Comparison of ENCODE assay signal across 8 cellular contexts in genomic region chr15:63093486-63094205, GRCh38. TPM values are rescaled to one million over a fixed set of nuclear protein-coding genes. Genes with fewer than 3 reads are reported as not detected.
DNase-seq lines count a peak whose midpoint lies in the region; ATAC-seq and TF ChIP-seq lines count a peak whose summit lies in the region.

No MANE protein-coding gene starts in this region.

- H3K9me3 Mint-ChIP-seq in Calu3 (ENCODE audit: low read depth, unreplicated experiment) = no peaks in the 10 kb centered on the region

- H3K27me3 ChIP-seq in dorsolateral prefrontal cortex = no peaks in the 10 kb centered on the region

- no peak overlapping the region for H3K27ac Mint-ChIP-seq in Calu3 (ENCODE audit: unreplicated experiment)

- H3K27ac ChIP-seq in dorsolateral prefrontal cortex = no peak overlapping the region

- no peaks in the 10 kb centered on the region for H3K27me3 Mint-ChIP-seq in Calu3 (ENCODE audit: unreplicated experiment)

- ATAC-seq in HG03175 (IDR thresholded peaks at IDR 0.05; ENCODE audit: unreplicated experiment) (peak; percentile 68), HG03571 (IDR thresholded peaks at IDR 0.05; ENCODE audit: unreplicated experiment) (no peak)

- H3K4me1 Mint-ChIP-seq in Calu3 (ENCODE audit: low read depth, unreplicated experiment) = peaks cover 8% of the 10 kb centered on the region

- BruUV-seq in Calu3 (replicated peaks; lab: Mats Ljungman, UMichigan) = no TSS peak

- no peak overlapping the region for H3K4me3 Mint-ChIP-seq in Calu3 (ENCODE audit: low read depth, unreplicated experiment)

- TF ChIP-seq CTCF in Calu3 (IDR thresholded peaks at IDR 0.05; ENCODE audit: unreplicated experiment) = peak; percentile 94
- peak; percentile 50 to 98 (median 90) for TF ChIP-seq CTCF in dorsolateral prefrontal cortex (IDR thresholded peaks at IDR 0.05 in 54 of 56, conservative IDR thresholded peaks at IDR 0.05 in 2 of 56; ENCODE audit: low read depth in 1 of 56, partially characterized antibody in 56 of 56)

- CTCF ChIA-PET in Calu3 (lab: Charles Lee) = interaction anchor here (0.8 to 1.4 kb wide), 5 partner anchors 26 to 702 kb away, joined by 3 to 8 read pairs (median 3); no protein-coding TSS in a partner anchor

- intact Hi-C loops in Calu3 (cut with micrococcal nuclease; ENCODE audit: unreplicated experiment) = loop anchor here (1.0 to 5.0 kb wide), 3 partner anchors 43 to 311 kb away; no protein-coding TSS in a partner anchor
- intact Hi-C loops in dorsolateral prefrontal cortex (cut with DNase I) = loop anchor here (1.0 to 5.0 kb wide), 7 partner anchors 44 to 311 kb away; no protein-coding TSS in a partner anchor

- peaks cover 5% of the 10 kb centered on the region for H3K36me3 Mint-ChIP-seq in Calu3 (ENCODE audit: insufficient read depth, unreplicated experiment)

- DNase-seq in Calu3 (peak; percentile 89), NCI-H82 (lab: John Stamatoyannopoulos, UW) (peak; percentile 92), dorsolateral prefrontal cortex (peak; percentile 59 to 86 (median 80)), medulla oblongata (ENCODE audit: extremely low spot score) (peak; percentile 90)
- DNase-seq in activated CD4-positive, alpha-beta T cell treated with anti-CD3 and anti-CD28 coated beads, Interleukin-2, amount 50 U/mL, for 4 hours = peak; percentile 59 to 68
- DNase-seq in stimulated activated CD8-positive, alpha-beta memory T cell treated with anti-CD3 and anti-CD28 coated beads, Interleukin-15, amount 100 ng/mL, for 4 hours (ENCODE audit: low read depth in 2 of 2) = peak; percentile 26 to 29

- H3K4me3 ChIP-seq in dorsolateral prefrontal cortex = no peak overlapping the region

RNA-seq across cellular contexts. Expression of gene LACTB, which starts 28.0 kb away (rescaled TPM):
- 16.1 and 17.3 TPM in 2 replicates for total RNA-seq in Calu3 (2022)
- 10 to 100 TPM in 70 of 120 experiments, 1 to 10 TPM in 50; 6.5 to 17.1 (median 10.3) TPM for total RNA-seq in dorsolateral prefrontal cortex

RNA-seq across cellular contexts. Expression of gene TPM1, which starts 51.1 kb away (rescaled TPM):
- total RNA-seq in Calu3 (2022) (691 and 1,158 TPM in 2 replicates), dorsolateral prefrontal cortex (100 to 1,000 TPM in 115 of 120 experiments, 10 to 100 TPM in 5; 59.9 to 249 (median 139) TPM)

Comparison
In these comparisons a context has a peak if more than half of its experiments do, and no peak if none do; other contexts are left out.
1. DNase-seq: peak in every context shown above with its lines; median percentile 92 in NCI-H82; 90 in medulla oblongata; 89 in Calu3; 80 in dorsolateral prefrontal cortex; 64 in activated CD4-positive, alpha-beta T cell treated with anti-CD3 and anti-CD28 coated beads, Interleukin-2, amount 50 U/mL, for 4 hours; 28 in stimulated activated CD8-positive, alpha-beta memory T cell treated with anti-CD3 and anti-CD28 coated beads, Interleukin-15, amount 100 ng/mL, for 4 hours.